In the genomic region with DNA sequence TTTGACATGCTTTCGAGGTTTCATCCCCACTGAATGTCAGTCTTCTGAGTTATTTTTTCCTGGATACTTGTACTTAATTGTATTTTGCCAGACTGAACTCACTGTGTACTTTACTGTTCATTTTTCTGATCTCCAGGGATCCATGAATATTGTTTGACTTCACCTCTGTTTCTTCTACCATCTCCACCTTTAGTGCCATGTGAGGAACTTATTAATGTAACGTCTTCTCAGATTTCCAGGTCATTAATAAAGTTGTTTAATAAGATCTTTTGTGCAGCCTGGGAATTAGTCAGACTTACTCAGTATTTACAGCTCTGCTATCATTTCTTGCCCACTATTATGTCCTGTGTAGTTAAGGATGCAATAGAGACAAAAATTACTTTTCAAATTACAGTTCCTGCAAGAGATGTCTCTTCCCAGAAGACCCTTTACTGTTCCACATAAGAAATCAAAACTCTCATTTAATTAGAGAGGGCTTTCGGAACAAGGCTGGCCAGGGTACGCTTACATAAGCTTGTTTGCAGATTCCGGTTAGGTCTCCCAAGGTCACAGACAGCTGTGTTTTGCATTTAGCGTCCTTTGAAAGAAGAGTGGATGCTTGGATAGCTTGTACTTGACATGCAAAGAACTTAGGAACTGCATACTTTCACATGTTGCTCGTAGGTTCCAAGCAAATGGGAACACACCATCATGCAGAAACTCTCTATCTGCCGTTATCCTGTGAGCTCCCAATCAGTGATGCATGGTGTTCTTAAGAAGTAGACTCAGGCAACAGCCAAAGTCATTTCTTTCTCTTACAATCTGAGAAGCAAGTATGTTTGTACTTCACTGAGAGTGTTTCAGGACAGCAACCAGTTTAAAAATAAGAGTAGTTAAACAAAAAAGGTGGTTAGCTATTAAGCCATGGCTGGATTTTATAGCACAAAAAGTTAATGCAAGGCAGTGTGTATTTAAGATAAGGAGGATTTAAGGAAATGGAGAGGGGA, we compare ENCODE assay signal across 1 cellular context.
A peak's percentile ranks its signal among the peaks of the same experiment; 100 is the strongest.
TF ChIP-seq lines count a peak whose summit lies in the region.

No MANE protein-coding gene starts in this region.

TF ChIP-seq in HepG2, 621 proteins besides CTCF, POLR2A, EP300 and RAD21 (continued from another document and continues in another):
- TF ChIP-seq, protein P1, sequence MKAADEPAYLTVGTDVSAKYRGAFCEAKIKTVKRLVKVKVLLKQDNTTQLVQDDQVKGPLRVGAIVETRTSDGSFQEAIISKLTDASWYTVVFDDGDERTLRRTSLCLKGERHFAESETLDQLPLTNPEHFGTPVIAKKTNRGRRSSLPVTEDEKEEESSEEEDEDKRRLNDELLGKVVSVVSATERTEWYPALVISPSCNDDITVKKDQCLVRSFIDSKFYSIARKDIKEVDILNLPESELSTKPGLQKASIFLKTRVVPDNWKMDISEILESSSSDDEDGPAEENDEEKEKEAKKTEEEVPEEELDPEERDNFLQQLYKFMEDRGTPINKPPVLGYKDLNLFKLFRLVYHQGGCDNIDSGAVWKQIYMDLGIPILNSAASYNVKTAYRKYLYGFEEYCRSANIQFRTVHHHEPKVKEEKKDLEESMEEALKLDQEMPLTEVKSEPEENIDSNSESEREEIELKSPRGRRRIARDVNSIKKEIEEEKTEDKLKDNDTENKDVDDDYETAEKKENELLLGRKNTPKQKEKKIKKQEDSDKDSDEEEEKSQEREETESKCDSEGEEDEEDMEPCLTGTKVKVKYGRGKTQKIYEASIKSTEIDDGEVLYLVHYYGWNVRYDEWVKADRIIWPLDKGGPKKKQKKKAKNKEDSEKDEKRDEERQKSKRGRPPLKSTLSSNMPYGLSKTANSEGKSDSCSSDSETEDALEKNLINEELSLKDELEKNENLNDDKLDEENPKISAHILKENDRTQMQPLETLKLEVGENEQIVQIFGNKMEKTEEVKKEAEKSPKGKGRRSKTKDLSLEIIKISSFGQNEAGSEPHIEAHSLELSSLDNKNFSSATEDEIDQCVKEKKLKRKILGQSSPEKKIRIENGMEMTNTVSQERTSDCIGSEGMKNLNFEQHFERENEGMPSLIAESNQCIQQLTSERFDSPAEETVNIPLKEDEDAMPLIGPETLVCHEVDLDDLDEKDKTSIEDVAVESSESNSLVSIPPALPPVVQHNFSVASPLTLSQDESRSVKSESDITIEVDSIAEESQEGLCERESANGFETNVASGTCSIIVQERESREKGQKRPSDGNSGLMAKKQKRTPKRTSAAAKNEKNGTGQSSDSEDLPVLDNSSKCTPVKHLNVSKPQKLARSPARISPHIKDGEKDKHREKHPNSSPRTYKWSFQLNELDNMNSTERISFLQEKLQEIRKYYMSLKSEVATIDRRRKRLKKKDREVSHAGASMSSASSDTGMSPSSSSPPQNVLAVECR (CRISPR knock-in tag; IDR thresholded peaks at IDR 0.05; ENCODE audit: borderline replicate concordance) = peak; percentile 21; the same call in 1 of the 2 replicates
- 0 out of 2 replicates have a peak, but pooled peaks have one; percentile 26 for TF ChIP-seq ZFP37 (CRISPR knock-in tag; IDR thresholded peaks at IDR 0.05; ENCODE audit: borderline replicate concordance)
- TF ChIP-seq ZNF350 (CRISPR knock-in tag; IDR thresholded peaks at IDR 0.05; ENCODE audit: borderline replicate concordance, low read depth) = no peak
- peak; percentile 61 to 75 for TF ChIP-seq NR2F1 (CRISPR knock-in tag; IDR thresholded peaks at IDR 0.05)
- TF ChIP-seq KAT7 (CRISPR knock-in tag; IDR thresholded peaks at IDR 0.05; ENCODE audit: borderline replicate concordance) = peak; percentile 76; the same call in 1 of the 2 replicates
- TF ChIP-seq ZNF317 (CRISPR knock-in tag; IDR thresholded peaks at IDR 0.05) = peak; percentile 61; the same call in 1 of the 2 replicates
- TF ChIP-seq, protein P2, sequence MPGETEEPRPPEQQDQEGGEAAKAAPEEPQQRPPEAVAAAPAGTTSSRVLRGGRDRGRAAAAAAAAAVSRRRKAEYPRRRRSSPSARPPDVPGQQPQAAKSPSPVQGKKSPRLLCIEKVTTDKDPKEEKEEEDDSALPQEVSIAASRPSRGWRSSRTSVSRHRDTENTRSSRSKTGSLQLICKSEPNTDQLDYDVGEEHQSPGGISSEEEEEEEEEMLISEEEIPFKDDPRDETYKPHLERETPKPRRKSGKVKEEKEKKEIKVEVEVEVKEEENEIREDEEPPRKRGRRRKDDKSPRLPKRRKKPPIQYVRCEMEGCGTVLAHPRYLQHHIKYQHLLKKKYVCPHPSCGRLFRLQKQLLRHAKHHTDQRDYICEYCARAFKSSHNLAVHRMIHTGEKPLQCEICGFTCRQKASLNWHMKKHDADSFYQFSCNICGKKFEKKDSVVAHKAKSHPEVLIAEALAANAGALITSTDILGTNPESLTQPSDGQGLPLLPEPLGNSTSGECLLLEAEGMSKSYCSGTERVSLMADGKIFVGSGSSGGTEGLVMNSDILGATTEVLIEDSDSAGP (CRISPR knock-in tag; IDR thresholded peaks at IDR 0.05; ENCODE audit: borderline replicate concordance) = no peak
- TF ChIP-seq NKX3-1 (CRISPR knock-in tag; IDR thresholded peaks at IDR 0.05) = peak; percentile 58; the same call in 1 of the 2 replicates
- TF ChIP-seq KDM6A (CRISPR knock-in tag; IDR thresholded peaks at IDR 0.05; ENCODE audit: low read depth) = peak; percentile 74
- TF ChIP-seq, protein P3, sequence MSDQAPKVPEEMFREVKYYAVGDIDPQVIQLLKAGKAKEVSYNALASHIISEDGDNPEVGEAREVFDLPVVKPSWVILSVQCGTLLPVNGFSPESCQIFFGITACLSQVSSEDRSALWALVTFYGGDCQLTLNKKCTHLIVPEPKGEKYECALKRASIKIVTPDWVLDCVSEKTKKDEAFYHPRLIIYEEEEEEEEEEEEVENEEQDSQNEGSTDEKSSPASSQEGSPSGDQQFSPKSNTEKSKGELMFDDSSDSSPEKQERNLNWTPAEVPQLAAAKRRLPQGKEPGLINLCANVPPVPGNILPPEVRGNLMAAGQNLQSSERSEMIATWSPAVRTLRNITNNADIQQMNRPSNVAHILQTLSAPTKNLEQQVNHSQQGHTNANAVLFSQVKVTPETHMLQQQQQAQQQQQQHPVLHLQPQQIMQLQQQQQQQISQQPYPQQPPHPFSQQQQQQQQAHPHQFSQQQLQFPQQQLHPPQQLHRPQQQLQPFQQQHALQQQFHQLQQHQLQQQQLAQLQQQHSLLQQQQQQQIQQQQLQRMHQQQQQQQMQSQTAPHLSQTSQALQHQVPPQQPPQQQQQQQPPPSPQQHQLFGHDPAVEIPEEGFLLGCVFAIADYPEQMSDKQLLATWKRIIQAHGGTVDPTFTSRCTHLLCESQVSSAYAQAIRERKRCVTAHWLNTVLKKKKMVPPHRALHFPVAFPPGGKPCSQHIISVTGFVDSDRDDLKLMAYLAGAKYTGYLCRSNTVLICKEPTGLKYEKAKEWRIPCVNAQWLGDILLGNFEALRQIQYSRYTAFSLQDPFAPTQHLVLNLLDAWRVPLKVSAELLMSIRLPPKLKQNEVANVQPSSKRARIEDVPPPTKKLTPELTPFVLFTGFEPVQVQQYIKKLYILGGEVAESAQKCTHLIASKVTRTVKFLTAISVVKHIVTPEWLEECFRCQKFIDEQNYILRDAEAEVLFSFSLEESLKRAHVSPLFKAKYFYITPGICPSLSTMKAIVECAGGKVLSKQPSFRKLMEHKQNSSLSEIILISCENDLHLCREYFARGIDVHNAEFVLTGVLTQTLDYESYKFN (CRISPR knock-in tag; conservative IDR thresholded peaks at IDR 0.05) = peak; percentile 83; the same call in 1 of the 2 replicates
- peak; percentile 79; the same call in 1 of the 2 replicates for TF ChIP-seq SMAD3 (CRISPR knock-in tag; IDR thresholded peaks at IDR 0.05)
- TF ChIP-seq MED8 (CRISPR knock-in tag; IDR thresholded peaks at IDR 0.05; ENCODE audit: insufficient replicate concordance) = peak; percentile 80
- TF ChIP-seq, protein P4, sequence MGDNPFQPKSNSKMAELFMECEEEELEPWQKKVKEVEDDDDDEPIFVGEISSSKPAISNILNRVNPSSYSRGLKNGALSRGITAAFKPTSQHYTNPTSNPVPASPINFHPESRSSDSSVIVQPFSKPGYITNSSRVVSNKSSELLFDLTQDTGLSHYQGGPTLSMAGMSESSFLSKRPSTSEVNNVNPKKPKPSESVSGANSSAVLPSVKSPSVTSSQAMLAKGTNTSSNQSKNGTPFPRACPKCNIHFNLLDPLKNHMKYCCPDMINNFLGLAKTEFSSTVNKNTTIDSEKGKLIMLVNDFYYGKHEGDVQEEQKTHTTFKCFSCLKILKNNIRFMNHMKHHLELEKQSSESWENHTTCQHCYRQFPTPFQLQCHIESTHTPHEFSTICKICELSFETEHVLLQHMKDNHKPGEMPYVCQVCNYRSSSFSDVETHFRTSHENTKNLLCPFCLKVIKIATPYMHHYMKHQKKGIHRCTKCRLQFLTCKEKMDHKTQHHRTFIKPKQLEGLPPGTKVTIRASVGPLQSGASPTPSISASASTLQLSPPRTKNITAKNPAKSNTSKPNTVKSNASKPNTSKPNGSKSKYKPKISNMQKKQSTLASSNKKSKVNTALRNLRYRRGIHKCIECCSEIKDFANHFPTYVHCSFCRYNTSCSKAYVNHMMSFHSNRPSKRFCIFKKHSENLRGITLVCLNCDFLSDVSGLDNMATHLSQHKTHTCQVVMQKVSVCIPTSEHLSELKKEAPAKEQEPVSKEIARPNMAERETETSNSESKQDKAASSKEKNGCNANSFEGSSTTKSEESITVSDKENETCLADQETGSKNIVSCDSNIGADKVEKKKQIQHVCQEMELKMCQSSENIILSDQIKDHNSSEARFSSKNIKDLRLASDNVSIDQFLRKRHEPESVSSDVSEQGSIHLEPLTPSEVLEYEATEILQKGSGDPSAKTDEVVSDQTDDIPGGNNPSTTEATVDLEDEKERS (CRISPR knock-in tag; IDR thresholded peaks at IDR 0.05) = peak; percentile 47; the same call in 1 of the 2 replicates
- TF ChIP-seq ZNF138 (CRISPR knock-in tag; IDR thresholded peaks at IDR 0.05; ENCODE audit: low read depth) = no peak
- TF ChIP-seq ZNF549 (CRISPR knock-in tag; IDR thresholded peaks at IDR 0.05) = no peak
- TF ChIP-seq, protein P5, sequence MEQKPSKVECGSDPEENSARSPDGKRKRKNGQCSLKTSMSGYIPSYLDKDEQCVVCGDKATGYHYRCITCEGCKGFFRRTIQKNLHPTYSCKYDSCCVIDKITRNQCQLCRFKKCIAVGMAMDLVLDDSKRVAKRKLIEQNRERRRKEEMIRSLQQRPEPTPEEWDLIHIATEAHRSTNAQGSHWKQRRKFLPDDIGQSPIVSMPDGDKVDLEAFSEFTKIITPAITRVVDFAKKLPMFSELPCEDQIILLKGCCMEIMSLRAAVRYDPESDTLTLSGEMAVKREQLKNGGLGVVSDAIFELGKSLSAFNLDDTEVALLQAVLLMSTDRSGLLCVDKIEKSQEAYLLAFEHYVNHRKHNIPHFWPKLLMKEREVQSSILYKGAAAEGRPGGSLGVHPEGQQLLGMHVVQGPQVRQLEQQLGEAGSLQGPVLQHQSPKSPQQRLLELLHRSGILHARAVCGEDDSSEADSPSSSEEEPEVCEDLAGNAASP (CRISPR knock-in tag; IDR thresholded peaks at IDR 0.05; ENCODE audit: borderline replicate concordance) = peak; percentile 99
- TF ChIP-seq ZNF878 (CRISPR knock-in tag; IDR thresholded peaks at IDR 0.05) = 0 out of 2 replicates have a peak, but pooled peaks have one; percentile 66
- TF ChIP-seq ZNF644 (CRISPR knock-in tag; IDR thresholded peaks at IDR 0.05; ENCODE audit: low read depth) = 0 out of 2 replicates have a peak, but pooled peaks have one; percentile 67
- TF ChIP-seq, protein P6, sequence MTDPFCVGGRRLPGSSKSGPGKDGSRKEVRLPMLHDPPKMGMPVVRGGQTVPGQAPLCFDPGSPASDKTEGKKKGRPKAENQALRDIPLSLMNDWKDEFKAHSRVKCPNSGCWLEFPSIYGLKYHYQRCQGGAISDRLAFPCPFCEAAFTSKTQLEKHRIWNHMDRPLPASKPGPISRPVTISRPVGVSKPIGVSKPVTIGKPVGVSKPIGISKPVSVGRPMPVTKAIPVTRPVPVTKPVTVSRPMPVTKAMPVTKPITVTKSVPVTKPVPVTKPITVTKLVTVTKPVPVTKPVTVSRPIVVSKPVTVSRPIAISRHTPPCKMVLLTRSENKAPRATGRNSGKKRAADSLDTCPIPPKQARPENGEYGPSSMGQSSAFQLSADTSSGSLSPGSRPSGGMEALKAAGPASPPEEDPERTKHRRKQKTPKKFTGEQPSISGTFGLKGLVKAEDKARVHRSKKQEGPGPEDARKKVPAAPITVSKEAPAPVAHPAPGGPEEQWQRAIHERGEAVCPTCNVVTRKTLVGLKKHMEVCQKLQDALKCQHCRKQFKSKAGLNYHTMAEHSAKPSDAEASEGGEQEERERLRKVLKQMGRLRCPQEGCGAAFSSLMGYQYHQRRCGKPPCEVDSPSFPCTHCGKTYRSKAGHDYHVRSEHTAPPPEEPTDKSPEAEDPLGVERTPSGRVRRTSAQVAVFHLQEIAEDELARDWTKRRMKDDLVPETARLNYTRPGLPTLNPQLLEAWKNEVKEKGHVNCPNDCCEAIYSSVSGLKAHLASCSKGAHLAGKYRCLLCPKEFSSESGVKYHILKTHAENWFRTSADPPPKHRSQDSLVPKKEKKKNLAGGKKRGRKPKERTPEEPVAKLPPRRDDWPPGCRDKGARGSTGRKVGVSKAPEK (CRISPR knock-in tag; IDR thresholded peaks at IDR 0.05; ENCODE audit: borderline replicate concordance) = 0 out of 2 replicates have a peak, but pooled peaks have one; percentile 43
- TF ChIP-seq KAT8 (CRISPR knock-in tag; IDR thresholded peaks at IDR 0.05) = peak; percentile 66
- TF ChIP-seq, protein P7, sequence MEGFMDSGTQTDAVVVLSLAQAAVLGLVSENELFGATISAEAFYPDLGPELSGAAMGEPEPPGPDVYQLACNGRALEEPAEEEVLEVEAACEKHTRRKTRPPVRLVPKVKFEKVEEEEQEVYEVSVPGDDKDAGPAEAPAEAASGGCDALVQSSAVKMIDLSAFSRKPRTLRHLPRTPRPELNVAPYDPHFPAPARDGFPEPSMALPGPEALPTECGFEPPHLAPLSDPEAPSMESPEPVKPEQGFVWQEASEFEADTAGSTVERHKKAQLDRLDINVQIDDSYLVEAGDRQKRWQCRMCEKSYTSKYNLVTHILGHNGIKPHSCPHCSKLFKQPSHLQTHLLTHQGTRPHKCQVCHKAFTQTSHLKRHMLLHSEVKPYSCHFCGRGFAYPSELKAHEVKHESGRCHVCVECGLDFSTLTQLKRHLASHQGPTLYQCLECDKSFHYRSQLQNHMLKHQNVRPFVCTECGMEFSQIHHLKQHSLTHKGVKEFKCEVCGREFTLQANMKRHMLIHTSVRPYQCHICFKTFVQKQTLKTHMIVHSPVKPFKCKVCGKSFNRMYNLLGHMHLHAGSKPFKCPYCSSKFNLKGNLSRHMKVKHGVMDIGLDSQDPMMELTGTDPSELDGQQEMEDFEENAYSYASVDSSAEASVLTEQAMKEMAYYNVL (CRISPR knock-in tag; IDR thresholded peaks at IDR 0.05; ENCODE audit: borderline replicate concordance) = peak; percentile 94
- peak; percentile 93 for TF ChIP-seq FOXA3 (CRISPR knock-in tag; IDR thresholded peaks at IDR 0.05)
- TF ChIP-seq, protein P8, sequence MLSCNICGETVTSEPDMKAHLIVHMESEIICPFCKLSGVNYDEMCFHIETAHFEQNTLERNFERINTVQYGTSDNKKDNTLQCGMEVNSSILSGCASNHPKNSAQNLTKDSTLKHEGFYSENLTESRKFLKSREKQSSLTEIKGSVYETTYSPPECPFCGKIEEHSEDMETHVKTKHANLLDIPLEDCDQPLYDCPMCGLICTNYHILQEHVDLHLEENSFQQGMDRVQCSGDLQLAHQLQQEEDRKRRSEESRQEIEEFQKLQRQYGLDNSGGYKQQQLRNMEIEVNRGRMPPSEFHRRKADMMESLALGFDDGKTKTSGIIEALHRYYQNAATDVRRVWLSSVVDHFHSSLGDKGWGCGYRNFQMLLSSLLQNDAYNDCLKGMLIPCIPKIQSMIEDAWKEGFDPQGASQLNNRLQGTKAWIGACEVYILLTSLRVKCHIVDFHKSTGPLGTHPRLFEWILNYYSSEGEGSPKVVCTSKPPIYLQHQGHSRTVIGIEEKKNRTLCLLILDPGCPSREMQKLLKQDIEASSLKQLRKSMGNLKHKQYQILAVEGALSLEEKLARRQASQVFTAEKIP (CRISPR knock-in tag; IDR thresholded peaks at IDR 0.05; ENCODE audit: borderline replicate concordance) = no peak
- TF ChIP-seq, protein P9, sequence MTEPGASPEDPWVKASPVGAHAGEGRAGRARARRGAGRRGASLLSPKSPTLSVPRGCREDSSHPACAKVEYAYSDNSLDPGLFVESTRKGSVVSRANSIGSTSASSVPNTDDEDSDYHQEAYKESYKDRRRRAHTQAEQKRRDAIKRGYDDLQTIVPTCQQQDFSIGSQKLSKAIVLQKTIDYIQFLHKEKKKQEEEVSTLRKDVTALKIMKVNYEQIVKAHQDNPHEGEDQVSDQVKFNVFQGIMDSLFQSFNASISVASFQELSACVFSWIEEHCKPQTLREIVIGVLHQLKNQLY (CRISPR knock-in tag; IDR thresholded peaks at IDR 0.05) = no peak; the same call in 1 of the 2 replicates
